12 cellular contexts compared by ENCODE assay signal in genomic region chr19:56838680-56838929, GRCh38. TPM values are rescaled to one million over a fixed set of nuclear protein-coding genes. Genes with fewer than 3 reads are reported as not detected.
DNase-seq lines count a peak whose midpoint lies in the region; ATAC-seq and TF ChIP-seq lines count a peak whose summit lies in the region.
"Had no signal": no experiment of that assay in that cellular context is flagged by ENCODE, and none has a peak within 500 bp of the region (broad histone marks: within the 10 kb centered on the region; RNA-seq: fewer than 3 reads in every experiment).

No MANE protein-coding gene starts in this region.

- no peaks in the 10 kb centered on the region for H3K79me1 ChIP-seq in IMR-90 (ENCODE audit: low read depth in 1 of 2, low read length in 2 of 2)

- no peak overlapping the region for H2BK20ac ChIP-seq in IMR-90 (ENCODE audit: low read depth, low read length)

- H3K4me3 ChIP-seq in IMR-90 (ENCODE audit: insufficient read depth, low read depth, low read length) (no peak overlapping the region), lung (no peak overlapping the region), subcutaneous abdominal adipose tissue (ENCODE audit: low read depth in 1 of 5, low read length in 5 of 5) (peak overlapping the region; percentile 68 to 80 (median 71))
- H3K4me3 ChIP-seq: GM12878 had no signal

- CTCF ChIA-PET in IMR-90 (lab: Yijun Ruan, JAX), result no interaction called here

- peaks cover 47% of the 10 kb centered on the region for H3K9me3 ChIP-seq in IMR-90 (ENCODE audit: control insufficient read depth, insufficient read depth, low read length)
- peaks cover 0 to 38% of the 10 kb centered on the region in 2 donors for H3K9me3 ChIP-seq in lung (ENCODE audit: control insufficient read depth in 2 of 2, insufficient read depth in 1 of 2, low read length in 1 of 2)
- peaks cover 0 to 17% (median 3%) of the 10 kb centered on the region in 5 donors for H3K9me3 ChIP-seq in subcutaneous abdominal adipose tissue (ENCODE audit: control insufficient read depth in 5 of 5, low read length in 5 of 5)

- 43% methylated on average over 6 of the region's 15 CpGs; no CpG with 5 or more reads in 1 of the 2 experiments for WGBS in IMR-90 (ENCODE audit: extremely low coverage in 2 of 2, insufficient read length in 1 of 2), 2 experiments
- WGBS in lung, 2 donors, result 51 to 59% methylated on average over 15 of the region's 15 CpGs

- no peak overlapping the region for H2BK120ac ChIP-seq in IMR-90 (ENCODE audit: low read depth, low read length)

- no peak for DNase-seq in IMR-90
- DNase-seq in caudate nucleus (lab: John Stamatoyannopoulos, UW), result no peak
- DNase-seq in lung (ENCODE audit: low spot score), result no peak
- no peak for DNase-seq in Kasumi-1 (lab: John Stamatoyannopoulos, UW)
- no peak for DNase-seq in stimulated activated naive CD8-positive, alpha-beta T cell treated with anti-CD3 and anti-CD28 coated beads, Interleukin-15, Interleukin-2, amounts not matched to agents 100 U/mL and 50 U/mL, for 24 hours
- DNase-seq in activated naive CD4-positive, alpha-beta T cell treated with anti-CD3 and anti-CD28 coated beads, Interleukin-2, amount 50 U/mL, for 16 hours, result no peak
- no peak for DNase-seq in glomerular visceral epithelial cell (ENCODE audit: extremely low spot score)
- DNase-seq: NCI-H1105 treated with DMSO at 0.1 percent for 48 hours; NK-92 treated with Interleukin-12 subunit alpha and Interleukin-12 subunit beta, amount 100 ng/mL, for 24 hours had no signal

- POLR2A ChIA-PET in IMR-90 (lab: Charles Lee; ENCODE audit: unreplicated experiment), result no interaction called here

- H2AK9ac ChIP-seq in IMR-90 (replicated peaks; ENCODE audit: low read depth, low read length, poor library complexity), result peak overlapping the region; percentile 24

- H3K27me3 ChIP-seq in IMR-90 (ENCODE audit: control insufficient read depth, insufficient read depth, low read length), result no peaks in the 10 kb centered on the region
- H3K27me3 ChIP-seq in lung (ENCODE audit: control insufficient read depth, insufficient read depth), result no peaks in the 10 kb centered on the region
- no peaks in the 10 kb centered on the region for H3K27me3 ChIP-seq in subcutaneous abdominal adipose tissue (ENCODE audit: control insufficient read depth in 5 of 5, insufficient read depth in 4 of 5, low read length in 5 of 5)

- TF ChIP-seq RAD21 in IMR-90 (IDR thresholded peaks at IDR 0.05; ENCODE audit: low read length), result no peak

- H4K8ac ChIP-seq in IMR-90 (ENCODE audit: low read depth in 2 of 2, low read length in 2 of 2), result no peak overlapping the region

- in situ Hi-C loops in IMR-90 (cut with MboI; ENCODE audit: low sequenced_read_pairs), result no loop called here

- no peaks in the 10 kb centered on the region for H3K9me1 ChIP-seq in IMR-90 (ENCODE audit: insufficient read depth, low read length)

- no peak overlapping the region for H2AK5ac ChIP-seq in IMR-90 (ENCODE audit: low read depth, low read length)

- TF ChIP-seq CTCF in IMR-90 (conservative IDR thresholded peaks at IDR 0.05; ENCODE audit: low read depth, low read length), result no peak
- no peak for TF ChIP-seq CTCF in lung (IDR thresholded peaks at IDR 0.05; ENCODE audit: control extremely low read depth, extremely low read depth)

- H3K36me3 ChIP-seq in IMR-90 (ENCODE audit: control insufficient read depth, insufficient read depth, low read length) (no peaks in the 10 kb centered on the region), lung (ENCODE audit: control insufficient read depth in 2 of 2, insufficient read depth in 2 of 2, low read length in 2 of 2) (no peaks in the 10 kb centered on the region), subcutaneous abdominal adipose tissue (ENCODE audit: control insufficient read depth in 5 of 5, insufficient read depth in 5 of 5, low read length in 5 of 5) (no peaks in the 10 kb centered on the region)

- H3K27ac ChIP-seq in IMR-90 (ENCODE audit: insufficient read depth, low read length) (no peak overlapping the region), caudate nucleus (ENCODE audit: low read depth, low read length) (peak overlapping the region; percentile 93), lung (ENCODE audit: low read depth in 1 of 2, low read length in 1 of 2) (peak overlapping the region; percentile 28 to 41), subcutaneous abdominal adipose tissue (ENCODE audit: low read depth, low read length) (peak overlapping the region; percentile 41)

- BruUV-seq in IMR-90 (replicated peaks; lab: Mats Ljungman, UMichigan), result no TSS peak

- H3K4ac ChIP-seq in IMR-90 (ENCODE audit: low read depth, low read length), result no peak overlapping the region

- H4K20me1 ChIP-seq in IMR-90 (ENCODE audit: insufficient read depth, low read length), result no peaks in the 10 kb centered on the region

- ATAC-seq in IMR-90 (ENCODE audit: low read depth) (no peak), lung (ENCODE audit: insufficient read depth, low FRiP score) (peak; percentile 62)
- no peak for ATAC-seq in stimulated activated naive CD8-positive, alpha-beta T cell treated with anti-CD3 and anti-CD28 coated beads, Interleukin-15, Interleukin-2, amounts not matched to agents 100 U/mL and 50 U/mL, for 24 hours
- ATAC-seq: GM12878 had no signal

- intact Hi-C loops in IMR-90 (cut with micrococcal nuclease), result no loop called here

- H3K4me1 ChIP-seq in IMR-90 (ENCODE audit: control insufficient read depth, insufficient read depth, low read length), result no peaks in the 10 kb centered on the region
- peaks cover 0 to 1% of the 10 kb centered on the region in 2 donors for H3K4me1 ChIP-seq in lung (ENCODE audit: control insufficient read depth in 2 of 2, insufficient read depth in 2 of 2, low read length in 2 of 2)
- peaks cover 0 to 26% (median 24%) of the 10 kb centered on the region in 5 donors for H3K4me1 ChIP-seq in subcutaneous abdominal adipose tissue (ENCODE audit: control insufficient read depth in 5 of 5, insufficient read depth in 5 of 5, low read length in 5 of 5)

- H2BK5ac ChIP-seq in IMR-90 (ENCODE audit: low read depth, low read length, poor library complexity, severe bottlenecking), result no peak overlapping the region

- H4K91ac ChIP-seq in IMR-90 (ENCODE audit: insufficient read depth, low read depth, low read length), result no peak overlapping the region

- no peak overlapping the region for H3K23ac ChIP-seq in IMR-90 (ENCODE audit: low read depth, low read length)

- peak overlapping the region; percentile 43 for H2AFZ ChIP-seq in IMR-90 (replicated peaks; ENCODE audit: low read length, poor library complexity)

- no peak overlapping the region for H3K9ac ChIP-seq in IMR-90 (ENCODE audit: low read depth, low read length)
- H3K9ac ChIP-seq in subcutaneous abdominal adipose tissue (ENCODE audit: low read length in 5 of 5), result peak overlapping the region in 2 of 5 donors; percentile 26

- no peak overlapping the region for H3K4me2 ChIP-seq in IMR-90 (ENCODE audit: low read depth, low read length)

- no peak for TF ChIP-seq POLR2A in IMR-90 (IDR thresholded peaks at IDR 0.05; ENCODE audit: low read depth, low read length)

- H2BK15ac ChIP-seq in IMR-90 (ENCODE audit: low read depth, low read length), result no peak overlapping the region

- dilution Hi-C loops in IMR-90 (cut with HindIII; ENCODE audit: low sequenced_read_pairs, unreplicated experiment), result no loop called here

- no peak overlapping the region for H3K56ac ChIP-seq in IMR-90 (ENCODE audit: extremely low read depth, insufficient read depth, low read length)

- no peak overlapping the region for H3K18ac ChIP-seq in IMR-90 (ENCODE audit: low read depth, low read length)

- H4K5ac ChIP-seq in IMR-90 (ENCODE audit: low read depth, low read length), result no peak overlapping the region

- H3K14ac ChIP-seq in IMR-90 (replicated peaks; ENCODE audit: low read depth, low read length), result no peak overlapping the region

TF ChIP-seq in IMR-90, 13 proteins besides CTCF, POLR2A, EP300 and RAD21:
- TF ChIP-seq MXI1 (IDR thresholded peaks at IDR 0.05; ENCODE audit: borderline replicate concordance, low read depth, low read length) (no peak), ELK1 (IDR thresholded peaks at IDR 0.05; ENCODE audit: borderline replicate concordance, low read depth, low read length) (no peak), MAZ (IDR thresholded peaks at IDR 0.05; ENCODE audit: borderline replicate concordance, low read depth, low read length) (no peak), CEBPB (IDR thresholded peaks at IDR 0.05; ENCODE audit: low read depth, low read length) (no peak), RFX5 (IDR thresholded peaks at IDR 0.05; ENCODE audit: low read depth, low read length) (no peak), SMC3 (IDR thresholded peaks at IDR 0.05; ENCODE audit: low read depth, low read length) (no peak), MAFK (IDR thresholded peaks at IDR 0.05; ENCODE audit: low read depth, low read length) (no peak)

RNA-seq across cellular contexts. Expression of gene PEG3, which starts 1.9 kb away (rescaled TPM):
- not detected in 2 replicates for total RNA-seq in IMR-90 (2012; rRNA removed)
- polyA plus RNA-seq in IMR-90 (2012; rRNA removed), result not detected in 2 replicates
- polyA plus RNA-seq in IMR-90 (2012; cell fraction: cytosol; rRNA removed), result not detected in 2 replicates
- polyA plus RNA-seq in IMR-90 (2012; cell fraction: nucleus; rRNA removed; ENCODE audit: low replicate concordance), result 0.01 TPM in 1 of 2 replicates, not detected in the other
- 10 to 100 TPM in 1 of 2 donors, 1 to 10 TPM in 1; 5.0 to 35.8 TPM for total RNA-seq in lung
- 1 to 10 TPM in 1 of 2 donors, under 1 TPM in 1; 0.63 to 1.4 TPM for polyA plus RNA-seq in lung
- total RNA-seq: activated T-helper 1 cell treated with anti-CD3 and anti-CD28 coated beads, Interleukin-12 subunit alpha, Interleukin-12 subunit beta, Interleukin-2, Interleukin-4 antibody, amounts not matched to agents 30 ng/mL and 10 ng/mL and 1 ng/mL, durations not matched to agents 14 hours and 24 hours and 36 hours had no signal

RNA-seq across cellular contexts. Expression of gene ZIM2, which starts 1.9 kb away (rescaled TPM):
- total RNA-seq in IMR-90 (2012; rRNA removed) (not detected in 2 replicates), lung (1 to 10 TPM in 1 of 2 donors, under 1 TPM in 1; 0.12 to 1.6 TPM)
- polyA plus RNA-seq in IMR-90 (2012; rRNA removed) (not detected in 2 replicates), lung (under 1 TPM in 1 of 2 donors, not detected in 1; 0.08 TPM)
- polyA plus RNA-seq in IMR-90 (2012; cell fraction: cytosol; rRNA removed), result not detected in 2 replicates
- not detected in 2 replicates for polyA plus RNA-seq in IMR-90 (2012; cell fraction: nucleus; rRNA removed; ENCODE audit: low replicate concordance)
- total RNA-seq: activated T-helper 1 cell treated with anti-CD3 and anti-CD28 coated beads, Interleukin-12 subunit alpha, Interleukin-12 subunit beta, Interleukin-2, Interleukin-4 antibody, amounts not matched to agents 30 ng/mL and 10 ng/mL and 1 ng/mL, durations not matched to agents 14 hours and 24 hours and 36 hours; GM12878 had no signal
- polyA plus RNA-seq: GM12878 had no signal

Comparison
In these comparisons a context has a peak if more than half of its experiments do, and no peak if none do; other contexts are left out.
1. H3K4me3 ChIP-seq: peak in subcutaneous abdominal adipose tissue (5 of 5); none in IMR-90 (single experiment) and lung (single experiment).